Comparison of ENCODE assay signal across 1 cellular context in the genomic region with DNA sequence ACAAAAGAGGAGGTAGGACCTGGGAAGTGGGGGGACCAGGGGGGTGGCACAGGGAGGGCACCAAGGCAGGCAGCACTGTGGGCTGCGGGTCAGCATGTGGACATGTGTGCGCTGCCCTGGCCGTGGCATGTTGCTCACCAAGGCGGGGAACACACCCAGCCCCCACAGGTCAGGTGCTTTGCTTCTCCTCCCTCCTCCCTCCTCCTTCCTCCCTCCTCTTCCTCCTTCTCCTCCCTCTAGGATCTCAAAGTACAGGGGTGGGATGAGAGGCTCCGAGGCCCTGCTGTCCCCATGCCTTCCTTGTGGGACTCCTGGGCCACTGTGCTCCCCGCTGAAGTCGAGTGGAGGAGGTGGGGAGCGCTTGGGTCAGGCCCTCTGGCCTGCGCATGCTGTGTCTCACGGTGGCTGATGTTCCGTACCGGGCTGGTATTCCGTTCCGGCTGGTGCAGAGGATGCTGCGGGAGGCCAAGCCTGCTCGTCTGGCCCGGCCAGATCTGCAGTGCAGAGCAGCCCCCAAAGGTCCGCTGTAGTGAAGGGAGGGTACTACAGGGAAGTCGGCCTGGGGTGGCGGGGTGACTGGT.
TF ChIP-seq lines count a peak whose summit lies in the region.

No MANE protein-coding gene starts in this region.

TF ChIP-seq in IMR-90, 13 proteins besides CTCF, POLR2A, EP300 and RAD21:
- no peak for TF ChIP-seq CHD1 (IDR thresholded peaks at IDR 0.05; ENCODE audit: low read depth, low read length)
- no peak for TF ChIP-seq SMC3 (IDR thresholded peaks at IDR 0.05; ENCODE audit: low read depth, low read length)
- no peak for TF ChIP-seq NFE2L2 (IDR thresholded peaks at IDR 0.05; ENCODE audit: low read depth, low read length)
- TF ChIP-seq MAFK (IDR thresholded peaks at IDR 0.05; ENCODE audit: low read depth, low read length) = no peak
- TF ChIP-seq BHLHE40 (IDR thresholded peaks at IDR 0.05; ENCODE audit: low read depth, low read length) = no peak
- TF ChIP-seq, protein P1, sequence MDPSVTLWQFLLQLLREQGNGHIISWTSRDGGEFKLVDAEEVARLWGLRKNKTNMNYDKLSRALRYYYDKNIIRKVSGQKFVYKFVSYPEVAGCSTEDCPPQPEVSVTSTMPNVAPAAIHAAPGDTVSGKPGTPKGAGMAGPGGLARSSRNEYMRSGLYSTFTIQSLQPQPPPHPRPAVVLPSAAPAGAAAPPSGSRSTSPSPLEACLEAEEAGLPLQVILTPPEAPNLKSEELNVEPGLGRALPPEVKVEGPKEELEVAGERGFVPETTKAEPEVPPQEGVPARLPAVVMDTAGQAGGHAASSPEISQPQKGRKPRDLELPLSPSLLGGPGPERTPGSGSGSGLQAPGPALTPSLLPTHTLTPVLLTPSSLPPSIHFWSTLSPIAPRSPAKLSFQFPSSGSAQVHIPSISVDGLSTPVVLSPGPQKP (IDR thresholded peaks at IDR 0.05; ENCODE audit: borderline replicate concordance, low read depth, low read length) = no peak
- no peak for TF ChIP-seq MAZ (IDR thresholded peaks at IDR 0.05; ENCODE audit: borderline replicate concordance, low read depth, low read length)
- TF ChIP-seq RFX5 (IDR thresholded peaks at IDR 0.05; ENCODE audit: low read depth, low read length) = no peak
- no peak for TF ChIP-seq USF2 (IDR thresholded peaks at IDR 0.05; ENCODE audit: low read depth, low read length)
- no peak for TF ChIP-seq FOS (IDR thresholded peaks at IDR 0.05; ENCODE audit: low read depth, low read length)
TF ChIP-seq in IMR-90: peak in this region for 0.
